Comparison of ENCODE assay signal across 9 cellular contexts in the genomic region with DNA sequence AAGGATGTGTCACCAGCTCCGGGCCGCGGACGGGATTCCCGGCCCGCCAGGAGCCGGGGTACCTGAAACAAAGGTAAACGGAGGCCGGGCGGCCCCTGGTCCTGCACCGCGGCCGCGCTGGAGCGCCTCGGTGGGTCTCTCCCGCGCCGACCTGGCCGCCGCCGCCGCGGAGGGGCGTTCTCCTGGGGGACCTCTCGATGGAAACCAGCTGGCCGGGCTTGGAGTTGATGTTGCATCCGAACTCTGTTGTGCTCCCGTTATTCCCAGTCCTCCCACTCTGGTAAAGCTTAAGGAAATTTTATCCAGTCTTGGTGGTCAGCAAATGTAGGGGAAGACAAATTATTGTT. TPM values are rescaled to one million over a fixed set of nuclear protein-coding genes. Genes with fewer than 3 reads are reported as not detected.
DNase-seq lines count a peak whose midpoint lies in the region; ATAC-seq, FAIRE-seq and TF ChIP-seq lines count a peak whose summit lies in the region.
"Had no signal": no experiment of that assay in that cellular context is flagged by ENCODE, and none has a peak within 500 bp of the region (broad histone marks: within the 10 kb centered on the region; RNA-seq: fewer than 3 reads in every experiment).

No MANE protein-coding gene starts in this region.

- H3K9ac ChIP-seq in HUES6 (ENCODE audit: low read length) (peak overlapping the region; percentile 82), GM12878 (ENCODE audit: control insufficient read depth, insufficient read depth, low read length) (no peak overlapping the region)

- TF ChIP-seq POLR2A in GM12878 (IDR thresholded peaks at IDR 0.05; ENCODE audit: low read depth, low read length) = no peak

- POLR2A ChIA-PET in GM12878 (lab: Charles Lee) = no interaction called here

- H3K9me3 ChIP-seq in HUES6 (ENCODE audit: control insufficient read depth, insufficient read depth, low read depth, low read length) (peaks cover under 1% of the 10 kb centered on the region), GM12878 (replicated peaks; ENCODE audit: control insufficient read depth, insufficient read depth, low read length) (no peaks in the 10 kb centered on the region; the same call in 2 of the 3 replicates)

- no peak for TF ChIP-seq CTCF in GM12878 (IDR thresholded peaks at IDR 0.05 in 2 of 3, conservative IDR thresholded peaks at IDR 0.05 in 1 of 3; ENCODE audit: control insufficient read depth in 2 of 3, extremely low read depth in 1 of 3, insufficient read depth in 1 of 3, low read depth in 3 of 3, low read length in 3 of 3)

- peak overlapping the region; percentile 75 for H3K4me2 ChIP-seq in GM12878 (ENCODE audit: control insufficient read depth, insufficient read depth)

- CTCF ChIA-PET in GM12878 (lab: Yijun Ruan, JAX) = no interaction called here

- in situ Hi-C loops in GM12878 (cut with MboI) = no loop called here

- ATAC-seq in GM12878 = no peak; the same call in 1 of the 3 replicates

- 7% methylated on average over 22 of the region's 29 CpGs for WGBS in GM12878 (ENCODE audit: insufficient coverage, insufficient replicate concordance, low lambda C conversion rate, missing lambda C conversion rate)

- no peaks in the 10 kb centered on the region for H3K79me2 ChIP-seq in GM12878 (ENCODE audit: control insufficient read depth, insufficient read depth, low read length)

- peak overlapping the region; percentile 74 for H3K4me3 ChIP-seq in HUES6 (ENCODE audit: low read depth, low read length)
- H3K4me3 ChIP-seq in GM12878 = peak overlapping the region; percentile 68

- peaks cover 36% of the 10 kb centered on the region for H3K4me1 ChIP-seq in HUES6 (ENCODE audit: control insufficient read depth, insufficient read depth, low read length)
- H3K4me1 ChIP-seq in GM12878 (ENCODE audit: control insufficient read depth, insufficient read depth, low read length) = no peaks in the 10 kb centered on the region; the same call in 1 of the 2 replicates

- RAD21 ChIA-PET in GM12878 (lab: Charles Lee; ENCODE audit: unreplicated experiment) = no interaction called here

- no peak for TF ChIP-seq EP300 in GM12878 (IDR thresholded peaks at IDR 0.05; ENCODE audit: borderline replicate concordance in 1 of 2, control insufficient read depth in 1 of 2, low read depth in 2 of 2, low read length in 2 of 2)

- peak overlapping the region; percentile 61 for H2AFZ ChIP-seq in GM12878 (ENCODE audit: control insufficient read depth, low read depth, low read length)

- SMC1A ChIA-PET in GM12878 (lab: Charles Lee; ENCODE audit: uncharacterized antibody, unreplicated experiment) = no interaction called here

- peak overlapping the region; percentile 85 for H3K27ac ChIP-seq in HUES6 (ENCODE audit: low read depth, low read length)
- no peak overlapping the region for H3K27ac ChIP-seq in GM12878 (ENCODE audit: control insufficient read depth, insufficient read depth)
- H3K27ac ChIP-seq in layer of hippocampus (ENCODE audit: low read depth, low read length) = peak overlapping the region; percentile 81

- no peak for TF ChIP-seq RAD21 in GM12878 (IDR thresholded peaks at IDR 0.05; ENCODE audit: insufficient read depth, low read depth, low read length)

- DNase-seq in NCI-H2227 (lab: John Stamatoyannopoulos, UW; ENCODE audit: unreplicated experiment) = peak; percentile 60
- no peak for DNase-seq in NCI-H2227 treated with DMSO at 0.1 percent for 48 hours (lab: John Stamatoyannopoulos, UW)
- no peak for DNase-seq in GM12878 (ENCODE audit: low read depth, low spot score)
- DNase-seq in superior temporal gyrus (ENCODE audit: extremely low spot score) = peak; percentile 59
- no peak for DNase-seq in GM19240 (ENCODE audit: insufficient read length, low spot score)
- DNase-seq in T1000 (lab: John Stamatoyannopoulos, UW) = no peak
- DNase-seq: DND-41 had no signal

- BruUV-seq in GM12878 (replicated peaks; lab: Mats Ljungman, UMichigan) = no TSS peak

- no peak for FAIRE-seq in GM12878 (lab: Jason Lieb, UNC)

- H3K27me3 ChIP-seq in HUES6 (ENCODE audit: control insufficient read depth, insufficient read depth, low read length) (no peaks in the 10 kb centered on the region), GM12878 (replicated peaks in 1 of 2; ENCODE audit: control insufficient read depth in 2 of 2, insufficient read depth in 2 of 2, low read length in 1 of 2) (peaks cover 0 to 5% of the 10 kb centered on the region in 2 experiments; a peak in 2 of 4 replicates), layer of hippocampus (ENCODE audit: control insufficient read depth, insufficient read depth, low read length) (no peaks in the 10 kb centered on the region)

- no peaks in the 10 kb centered on the region for H4K20me1 ChIP-seq in GM12878 (ENCODE audit: control insufficient read depth, insufficient read depth)

- H3K36me3 ChIP-seq in HUES6 (ENCODE audit: control insufficient read depth, insufficient read depth, low read length) (no peaks in the 10 kb centered on the region), GM12878 (ENCODE audit: control insufficient read depth in 2 of 2, insufficient read depth in 2 of 2, low read length in 1 of 2) (no peaks in the 10 kb centered on the region)

- intact Hi-C loops in GM12878 (cut with micrococcal nuclease; ENCODE audit: unreplicated experiment) = no loop called here

TF ChIP-seq in GM12878, 131 proteins besides CTCF, POLR2A, EP300 and RAD21:
- no peak for TF ChIP-seq FOXM1 (IDR thresholded peaks at IDR 0.05; ENCODE audit: low read depth, low read length)
- TF ChIP-seq SMARCA5 (IDR thresholded peaks at IDR 0.05) = no peak
- no peak for TF ChIP-seq ZZZ3 (IDR thresholded peaks at IDR 0.05; ENCODE audit: control insufficient read depth, insufficient read length, low read depth)
- no peak for TF ChIP-seq CHD4 (IDR thresholded peaks at IDR 0.05)
- no peak for TF ChIP-seq STAT1 (conservative IDR thresholded peaks at IDR 0.05)
- TF ChIP-seq MTA2 (IDR thresholded peaks at IDR 0.05; ENCODE audit: low read depth) = no peak
- TF ChIP-seq BACH1 (IDR thresholded peaks at IDR 0.05; ENCODE audit: borderline replicate concordance) = no peak
- TF ChIP-seq, protein P1, sequence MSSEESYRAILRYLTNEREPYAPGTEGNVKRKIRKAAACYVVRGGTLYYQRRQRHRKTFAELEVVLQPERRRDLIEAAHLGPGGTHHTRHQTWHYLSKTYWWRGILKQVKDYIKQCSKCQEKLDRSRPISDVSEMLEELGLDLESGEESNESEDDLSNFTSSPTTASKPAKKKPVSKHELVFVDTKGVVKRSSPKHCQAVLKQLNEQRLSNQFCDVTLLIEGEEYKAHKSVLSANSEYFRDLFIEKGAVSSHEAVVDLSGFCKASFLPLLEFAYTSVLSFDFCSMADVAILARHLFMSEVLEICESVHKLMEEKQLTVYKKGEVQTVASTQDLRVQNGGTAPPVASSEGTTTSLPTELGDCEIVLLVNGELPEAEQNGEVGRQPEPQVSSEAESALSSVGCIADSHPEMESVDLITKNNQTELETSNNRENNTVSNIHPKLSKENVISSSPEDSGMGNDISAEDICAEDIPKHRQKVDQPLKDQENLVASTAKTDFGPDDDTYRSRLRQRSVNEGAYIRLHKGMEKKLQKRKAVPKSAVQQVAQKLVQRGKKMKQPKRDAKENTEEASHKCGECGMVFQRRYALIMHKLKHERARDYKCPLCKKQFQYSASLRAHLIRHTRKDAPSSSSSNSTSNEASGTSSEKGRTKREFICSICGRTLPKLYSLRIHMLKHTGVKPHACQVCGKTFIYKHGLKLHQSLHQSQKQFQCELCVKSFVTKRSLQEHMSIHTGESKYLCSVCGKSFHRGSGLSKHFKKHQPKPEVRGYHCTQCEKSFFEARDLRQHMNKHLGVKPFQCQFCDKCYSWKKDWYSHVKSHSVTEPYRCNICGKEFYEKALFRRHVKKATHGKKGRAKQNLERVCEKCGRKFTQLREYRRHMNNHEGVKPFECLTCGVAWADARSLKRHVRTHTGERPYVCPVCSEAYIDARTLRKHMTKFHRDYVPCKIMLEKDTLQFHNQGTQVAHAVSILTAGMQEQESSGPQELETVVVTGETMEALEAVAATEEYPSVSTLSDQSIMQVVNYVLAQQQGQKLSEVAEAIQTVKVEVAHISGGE (CRISPR knock-in tag; IDR thresholded peaks at IDR 0.05) = no peak
- TF ChIP-seq SUZ12 (IDR thresholded peaks at IDR 0.05; ENCODE audit: unreplicated experiment) = no peak
- TF ChIP-seq YY1 (IDR thresholded peaks at IDR 0.05; ENCODE audit: low read depth, low read length) = no peak
- no peak for TF ChIP-seq PML (IDR thresholded peaks at IDR 0.05; ENCODE audit: low read length)
- TF ChIP-seq TAF1 (IDR thresholded peaks at IDR 0.05; ENCODE audit: borderline replicate concordance, low read depth, low read length) = no peak
- TF ChIP-seq SUPT20H (IDR thresholded peaks at IDR 0.05; ENCODE audit: borderline replicate concordance, control insufficient read depth, low read depth, low read length) = no peak
- no peak for TF ChIP-seq NFXL1 (IDR thresholded peaks at IDR 0.05; ENCODE audit: borderline replicate concordance)
- no peak for TF ChIP-seq BHLHE40 (IDR thresholded peaks at IDR 0.05; ENCODE audit: borderline replicate concordance in 1 of 2, low read depth in 2 of 2, low read length in 1 of 2)
- TF ChIP-seq ZNF384 (IDR thresholded peaks at IDR 0.05; ENCODE audit: borderline replicate concordance, low read depth, low read length) = no peak

RNA-seq across cellular contexts. Expression of a gene that starts 0.8 kb away (rescaled TPM):
- 0.06 TPM in 1 of 2 replicates, not detected in the other for total RNA-seq in GM12878 (2013; cell fraction: nucleolus; rRNA removed)
- total RNA-seq in GM12878 (2014; rRNA removed) = under 0.01 TPM in 1 of 2 replicates, not detected in the other
- not detected in 2 replicates for total RNA-seq in GM12878 (2014; rRNA removed; fragmentation: Illumina TruSeq; extraction: Trizol)
- total RNA-seq in GM12878 (2021) = 0.08 TPM in 1 of 2 replicates, not detected in the other
- polyA plus RNA-seq in GM12878 (2011; ENCODE audit: low read depth) = not detected
- polyA plus RNA-seq in GM12878 (2011; rRNA removed) = not detected in 2 replicates
- 0.01 TPM in 1 of 2 replicates, not detected in the other for polyA plus RNA-seq in GM12878 (2011; cell fraction: cytosol; rRNA removed)
- polyA plus RNA-seq in GM12878 (2011; cell fraction: nucleus; rRNA removed) = not detected in 2 replicates
- polyA plus RNA-seq in GM12878 (2012) = 0.07 TPM in 2 replicates
- polyA plus RNA-seq in GM12878 (2014; fragmentation: Illumina TruSeq; extraction: Trizol) = not detected in 2 replicates
- polyA plus RNA-seq in GM12878 (2014; fragmentation: Nextera tagmentation; extraction: Ambion mirVana) = under 1 TPM; 0.02 to 0.16 TPM
- not detected in 2 replicates for polyA plus RNA-seq in GM12878 (2014; rRNA removed)
- under 1 TPM; 0.06 to 0.09 TPM for polyA plus RNA-seq in GM12878 (2016; fragmentation: Nextera tagmentation; extraction: Ambion mirVana)
- polyA minus RNA-seq in GM12878 (2011; rRNA and poly(A)+ RNA removed) = 0.15 and 0.37 TPM in 2 replicates
- not detected in 2 replicates for polyA minus RNA-seq in GM12878 (2011; cell fraction: cytosol; rRNA and poly(A)+ RNA removed)
- not detected in 2 replicates for polyA minus RNA-seq in GM12878 (2011; cell fraction: nucleus; rRNA and poly(A)+ RNA removed)

Comparison
In these comparisons a context has a peak if more than half of its experiments do, and no peak if none do; other contexts are left out.
1. DNase-seq: peak in NCI-H2227 (single experiment) and superior temporal gyrus (single experiment); none in NCI-H2227 treated with DMSO at 0.1 percent for 48 hours (single experiment), GM12878 (single experiment), GM19240 (single experiment) and T1000 (single experiment).